ENCODE assay signal across 35 cellular contexts in the genomic region with DNA sequence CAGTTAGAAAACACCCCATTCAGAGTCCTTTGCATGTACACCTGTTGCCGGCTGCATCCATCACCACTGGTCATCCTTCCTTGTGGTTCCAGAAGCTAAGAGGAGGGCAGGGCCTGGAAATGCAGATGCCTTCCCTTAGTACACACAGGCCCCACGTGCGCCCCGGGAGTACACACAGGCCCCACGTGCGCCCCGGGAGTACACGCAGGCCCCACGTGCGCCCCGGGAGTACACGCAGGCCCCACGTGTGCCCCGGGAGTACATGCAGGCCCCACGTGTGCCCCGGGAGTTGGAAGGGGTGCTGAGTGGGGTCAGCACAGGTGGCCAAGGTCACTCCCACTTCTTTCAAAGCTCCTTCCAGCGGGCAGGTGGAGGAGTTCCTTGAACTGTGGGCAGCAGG.
"Had no signal": no experiment of that assay in that cellular context is flagged by ENCODE, and none has a peak within 500 bp of the region (broad histone marks: within the 10 kb centered on the region; RNA-seq: fewer than 3 reads in every experiment).

No MANE protein-coding gene starts in this region.

- H3K4me3 ChIP-seq: adrenal gland, ascending aorta, body of pancreas, breast epithelium, cardiac muscle cell had no signal

- H3K27me3 ChIP-seq: adrenal gland, ascending aorta, body of pancreas, brain microvascular endothelial cell, breast epithelium, cardiac muscle cell had no signal

- ATAC-seq: activated naive CD4-positive, alpha-beta T cell treated with anti-CD3 and anti-CD28 coated beads, Interleukin-2, amount 50 U/mL, for 72 hours; activated naive CD8-positive, alpha-beta T cell treated with anti-CD3 and anti-CD28 coated beads, Interleukin-2, amount 50 U/mL, for 24 hours; activated T-cell treated with anti-CD3 and anti-CD28 coated beads, Interleukin-2, amount 50 U/mL, for 4 hours; activated T-cell treated with anti-CD3 and anti-CD28 coated beads, Interleukin-2, amount 50 U/mL, for 72 hours; activated T-helper 17 cell treated with anti-CD3 and anti-CD28 coated beads, Interleukin-2, amount 50 U/mL, for 72 hours; body of pancreas had no signal

- H3K36me3 ChIP-seq: adrenal gland, ascending aorta, brain microvascular endothelial cell, breast epithelium, cardiac muscle cell had no signal

- H3K9me3 ChIP-seq: adrenal gland, ascending aorta, body of pancreas, breast epithelium had no signal

- H3K4me1 ChIP-seq: adrenal gland, ascending aorta, body of pancreas, breast epithelium had no signal

- H3K27ac ChIP-seq: adrenal gland, ascending aorta, body of pancreas, brain microvascular endothelial cell, breast epithelium, cardiac muscle cell had no signal

- FAIRE-seq: astrocyte, bronchial epithelial cell had no signal

- DNase-seq: activated effector memory CD4-positive, alpha-beta T cell treated with anti-CD3 and anti-CD28 coated beads, Interleukin-2, amount 50 U/mL, for 16 hours; activated effector memory CD4-positive, alpha-beta T cell treated with Interleukin-2 at 50 U/mL for 16 hours; activated gamma-delta T cell; activated gamma-delta T cell treated with Interleukin-2 at 50 U/mL for 16 hours; activated naive CD4-positive, alpha-beta T cell; activated naive CD4-positive, alpha-beta T cell treated with anti-CD3 and anti-CD28 coated beads for 36 hours; activated naive CD4-positive, alpha-beta T cell treated with anti-CD3 and anti-CD28 coated beads, Interleukin-2, amount 10 ng/mL, durations not matched to agents 7 days and 5 days; activated naive CD4-positive, alpha-beta T cell treated with anti-CD3 and anti-CD28 coated beads, Interleukin-2, amount 50 U/mL, for 16 hours; activated naive CD4-positive, alpha-beta T cell treated with Interleukin-2 at 50 U/mL for 16 hours; activated naive CD8-positive, alpha-beta T cell treated with anti-CD3 and anti-CD28 coated beads for 36 hours; activated naive CD8-positive, alpha-beta T cell treated with anti-CD3 and anti-CD28 coated beads, Interleukin-2, amount 10 ng/mL, durations not matched to agents 7 days and 5 days; activated naive CD8-positive, alpha-beta T cell treated with anti-CD3 and anti-CD28 coated beads, Interleukin-2, amount 50 U/mL, for 24 hours; activated T-cell treated with anti-CD3 and anti-CD28 coated beads for 4 hours; activated T-cell treated with anti-CD3 and anti-CD28 coated beads, Interleukin-2, amount 50 U/mL, for 1 hour; activated T-cell treated with anti-CD3 and anti-CD28 coated beads, Interleukin-2, amount 50 U/mL, for 24 hours; activated T-cell treated with anti-CD3 and anti-CD28 coated beads, Interleukin-2, amount 50 U/mL, for 4 hours; activated T-cell treated with anti-CD3 and anti-CD28 coated beads, Interleukin-2, amount 50 U/mL, for 48 hours; activated T-cell treated with anti-CD3 and anti-CD28 coated beads, Interleukin-2, amount 50 U/mL, for 72 hours; adrenal gland; amniotic stem cell; amygdala; anterior cingulate cortex; aorta; body of pancreas; brain microvascular endothelial cell; caudate nucleus; central memory CD4-positive, alpha-beta T cell; cerebellar nuclear complex had no signal
